2 cellular contexts compared by ENCODE assay signal in genomic region chr7:6565655-6566054, GRCh38.
TF ChIP-seq lines count a peak whose summit lies in the region.

No MANE protein-coding gene starts in this region.

TF ChIP-seq in HepG2, 621 proteins besides CTCF, POLR2A, EP300 and RAD21:
- TF ChIP-seq ZNF12 (CRISPR knock-in tag; IDR thresholded peaks at IDR 0.05) (peak; percentile 97), SALL1 (CRISPR knock-in tag; IDR thresholded peaks at IDR 0.05) (peak; percentile 28; the same call in 1 of the 2 replicates), ZNF136 (CRISPR knock-in tag; IDR thresholded peaks at IDR 0.05; ENCODE audit: low read depth) (no peak), RBM39 (IDR thresholded peaks at IDR 0.05; ENCODE audit: low read depth, low read length, poor library complexity, severe bottlenecking) (no peak), ARID5B (CRISPR knock-in tag; IDR thresholded peaks at IDR 0.05) (peak; percentile 28; the same call in 1 of the 2 replicates), HNF4A (CRISPR knock-in tag; IDR thresholded peaks at IDR 0.05) (peak; percentile 54), TRIM24 (CRISPR knock-in tag; IDR thresholded peaks at IDR 0.05) (0 out of 2 replicates have a peak, but pooled peaks have one; percentile 31), KDM1A (CRISPR knock-in tag; IDR thresholded peaks at IDR 0.05) (0 out of 2 replicates have a peak, but pooled peaks have one; percentile 11), CBFB (CRISPR knock-in tag; IDR thresholded peaks at IDR 0.05) (peak; percentile 83), GATAD2A (CRISPR knock-in tag; IDR thresholded peaks at IDR 0.05) (peak; percentile 35; the same call in 1 of the 2 replicates), HNF4G (IDR thresholded peaks at IDR 0.05; ENCODE audit: borderline replicate concordance, low read depth, low read length) (0 out of 2 replicates have a peak, but pooled peaks have one; percentile 13), HNF4G (CRISPR knock-in tag; IDR thresholded peaks at IDR 0.05; ENCODE audit: borderline replicate concordance, low read depth) (no peak), TCF7 (IDR thresholded peaks at IDR 0.05; ENCODE audit: low read depth) (peak; percentile 64; the same call in 1 of the 2 replicates), HMG20A (CRISPR knock-in tag; IDR thresholded peaks at IDR 0.05; ENCODE audit: borderline replicate concordance) (peak; percentile 79; the same call in 1 of the 2 replicates), FOXA3 (CRISPR knock-in tag; IDR thresholded peaks at IDR 0.05) (peak; percentile 25; the same call in 1 of the 2 replicates), CBX1 (IDR thresholded peaks at IDR 0.05; ENCODE audit: low read depth) (no peak), PHF21A (CRISPR knock-in tag; IDR thresholded peaks at IDR 0.05) (no peak), ZMYM3 (CRISPR knock-in tag; IDR thresholded peaks at IDR 0.05) (peak; percentile 21; the same call in 1 of the 2 replicates), SSRP1 (CRISPR knock-in tag; IDR thresholded peaks at IDR 0.05) (no peak), MED1 (CRISPR knock-in tag; IDR thresholded peaks at IDR 0.05) (peak; percentile 29; the same call in 1 of the 2 replicates), HOXA3 (CRISPR knock-in tag; IDR thresholded peaks at IDR 0.05) (no peak), RARA (CRISPR knock-in tag; IDR thresholded peaks at IDR 0.05) (peak; percentile 31; the same call in 1 of the 2 replicates), SKI (IDR thresholded peaks at IDR 0.05; ENCODE audit: partially characterized antibody) (peak; percentile 59)
TF ChIP-seq in HepG2: peak in this region for 16.

TF ChIP-seq in GM12878, 131 proteins besides CTCF, POLR2A, EP300 and RAD21:
- TF ChIP-seq BCLAF1 (IDR thresholded peaks at IDR 0.05) (no peak), TCF7 (IDR thresholded peaks at IDR 0.05; ENCODE audit: borderline replicate concordance) (peak; percentile 83), RUNX3 (IDR thresholded peaks at IDR 0.05; ENCODE audit: low read length) (peak; percentile 52), SMAD5 (IDR thresholded peaks at IDR 0.05; ENCODE audit: low read depth) (no peak), POLR2AphosphoS5 (IDR thresholded peaks at IDR 0.05; ENCODE audit: low read length) (no peak)
